ENCODE assay signal across 18 cellular contexts in genomic region chr10:81502677-81503359, GRCh38.
"Had no signal": no experiment of that assay in that cellular context is flagged by ENCODE, and none has a peak within 500 bp of the region (broad histone marks: within the 10 kb centered on the region; RNA-seq: fewer than 3 reads in every experiment).

No MANE protein-coding gene starts in this region.

- H3K36me3 ChIP-seq: heart right ventricle, left ventricle myocardium inferior, thoracic aorta, transverse colon had no signal

- H3K4me1 Mint-ChIP-seq: naive B cell, nephron had no signal

- H3K4me3 ChIP-seq: heart right ventricle, left ventricle myocardium inferior, psoas muscle, thoracic aorta, transverse colon had no signal

- H3K4me3 Mint-ChIP-seq: naive B cell, nephron had no signal

- H3K9me3 ChIP-seq: psoas muscle, thoracic aorta had no signal

- H3K4me1 ChIP-seq: heart right ventricle, left ventricle myocardium inferior, parathyroid adenoma, psoas muscle, transverse colon had no signal

- H3K27ac Mint-ChIP-seq: nephron had no signal

- ATAC-seq: esophagus mucosa, heart right ventricle, psoas muscle, sciatic nerve had no signal

- H3K27me3 ChIP-seq: heart right ventricle, transverse colon had no signal

- H3K27ac ChIP-seq: heart right ventricle, left ventricle myocardium inferior, parathyroid adenoma, psoas muscle, thoracic aorta, transverse colon had no signal

- DNase-seq: central memory CD4-positive, alpha-beta T cell; effector memory CD4-positive, alpha-beta T cell; heart right ventricle; hypothalamus; islet precursor cell; left ventricle myocardium inferior; mesendoderm; naive B cell; psoas muscle; retina; stimulated activated CD4-positive, alpha-beta T cell treated with anti-CD3 and anti-CD28 coated beads, Interleukin-2, amount 100 ng/mL, for 24 hours; stimulated activated naive CD4-positive, alpha-beta T cell treated with Interleukin-2 at 50 U/mL for 16 hours; transverse colon had no signal

- H3K36me3 Mint-ChIP-seq: naive B cell had no signal

- H3K27me3 Mint-ChIP-seq: naive B cell had no signal
